Comparison of ENCODE assay signal across 1 cellular context in the genomic region with DNA sequence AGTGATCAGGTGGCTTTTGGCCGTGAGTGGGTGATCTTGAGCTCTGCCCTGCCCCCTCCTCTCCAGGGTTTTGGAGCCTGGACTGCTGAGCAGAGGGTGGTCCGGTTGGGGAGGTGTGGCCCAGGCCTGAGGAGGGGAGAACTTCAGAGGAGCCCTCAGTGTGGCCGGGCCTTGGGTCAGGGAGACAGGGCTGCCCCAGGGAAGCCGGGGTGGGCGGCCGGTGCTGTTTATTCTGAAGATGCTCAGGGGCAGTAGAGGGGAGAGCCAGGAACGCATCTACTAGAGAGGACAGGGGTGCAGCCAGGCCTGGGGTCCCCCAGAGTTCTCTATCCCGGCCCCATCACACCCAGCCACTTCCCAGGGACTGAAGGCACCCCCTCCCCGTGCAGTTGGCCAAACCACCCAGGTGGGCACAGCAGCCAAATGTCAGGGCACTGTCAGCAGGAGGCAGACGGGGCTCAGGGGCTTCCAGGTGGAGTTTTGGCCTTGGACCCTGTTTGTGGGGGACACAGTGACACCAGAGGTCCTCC.
TF ChIP-seq lines count a peak whose summit lies in the region.

No MANE protein-coding gene starts in this region.

TF ChIP-seq in IMR-90, 13 proteins besides CTCF, POLR2A, EP300 and RAD21:
- no peak for TF ChIP-seq ELK1 (IDR thresholded peaks at IDR 0.05; ENCODE audit: borderline replicate concordance, low read depth, low read length)
- TF ChIP-seq MAFK (IDR thresholded peaks at IDR 0.05; ENCODE audit: low read depth, low read length): no peak
TF ChIP-seq in IMR-90: peak in this region for 0.
